Comparison of ENCODE assay signal across 9 cellular contexts in genomic region chr9:122370869-122371467, GRCh38. TPM values are rescaled to one million over a fixed set of nuclear protein-coding genes. Genes with fewer than 3 reads are reported as not detected.
DNase-seq lines count a peak whose midpoint lies in the region; ATAC-seq and TF ChIP-seq lines count a peak whose summit lies in the region.
"Had no signal": no experiment of that assay in that cellular context is flagged by ENCODE, and none has a peak within 500 bp of the region (broad histone marks: within the 10 kb centered on the region; RNA-seq: fewer than 3 reads in every experiment).

Gene PTGS1 (plus strand): TSS chr9:122371024. CDS start chr9:122371085, 61 bp downstream.

- H3K4me1 ChIP-seq in breast epithelium (peaks cover 6 to 12% of the 10 kb centered on the region in 2 donors), left lung (peaks cover 8 to 29% of the 10 kb centered on the region in 2 donors), thyroid gland (peaks cover 6 to 19% of the 10 kb centered on the region in 2 donors)

- H3K27me3 ChIP-seq in breast epithelium, result no peaks in the 10 kb centered on the region
- H3K27me3 ChIP-seq in left lung, result peaks cover 0 to 13% of the 10 kb centered on the region in 2 donors
- H3K27me3 ChIP-seq in thyroid gland, result no peaks in the 10 kb centered on the region

- 0 to 4% methylated on average over 18 to 21 of the region's 35 CpGs for WGBS in thyroid gland, 2 donors

- H3K9me3 ChIP-seq in breast epithelium (peaks cover 0 to 6% of the 10 kb centered on the region in 2 donors), left lung (no peaks in the 10 kb centered on the region), thyroid gland (no peaks in the 10 kb centered on the region)

- H3K27ac ChIP-seq in breast epithelium (no peak within 1 kb of the TSS), left lung (peak within 1 kb of the TSS in 1 of 2 donors; percentile 74), thyroid gland (no peak within 1 kb of the TSS)

- no peak for TF ChIP-seq CTCF in HFF-Myc (IDR thresholded peaks at IDR 0.05; ENCODE audit: low read depth, low read length, missing control alignments)
- TF ChIP-seq CTCF in breast epithelium (IDR thresholded peaks at IDR 0.05), result no peak
- no peak for TF ChIP-seq CTCF in left lung (IDR thresholded peaks at IDR 0.05)
- TF ChIP-seq CTCF in thyroid gland (IDR thresholded peaks at IDR 0.05), result no peak

- peak; percentile 25 for DNase-seq in NCI-H2227 (lab: John Stamatoyannopoulos, UW; ENCODE audit: unreplicated experiment)
- DNase-seq in NCI-H2227 treated with DMSO at 0.1 percent for 48 hours (lab: John Stamatoyannopoulos, UW), result no peak
- no peak for DNase-seq in HFF-Myc (ENCODE audit: extremely low read depth, low read depth)
- peak; percentile 65 for DNase-seq in NCI-H748 (lab: John Stamatoyannopoulos, UW; ENCODE audit: unreplicated experiment)
- DNase-seq in breast epithelium (ENCODE audit: low spot score in 2 of 2), result no peak
- DNase-seq in left lung, result peak; percentile 72 to 90
- peak; percentile 18 for DNase-seq in thyroid gland
- DNase-seq in cortex of kidney (lab: John Stamatoyannopoulos, UW), result no peak
- DNase-seq: DND-41 had no signal

- TF ChIP-seq POLR2A in breast epithelium (IDR thresholded peaks at IDR 0.05), result no peak
- no peak for TF ChIP-seq POLR2A in thyroid gland (IDR thresholded peaks at IDR 0.05)

- H3K36me3 ChIP-seq in breast epithelium (no peaks in the 10 kb centered on the region), left lung (no peaks in the 10 kb centered on the region), thyroid gland (no peaks in the 10 kb centered on the region)

- H3K4me3 ChIP-seq in HFF-Myc (replicated peaks; ENCODE audit: low read depth, low read length), result peak within 1 kb of the TSS; percentile 57
- peak within 1 kb of the TSS; percentile 38 to 66 (median 47) for H3K4me3 ChIP-seq in breast epithelium
- peak within 1 kb of the TSS; percentile 24 to 43 for H3K4me3 ChIP-seq in left lung
- peak within 1 kb of the TSS in 1 of 3 donors; percentile 20 for H3K4me3 ChIP-seq in thyroid gland (replicated peaks in 1 of 3)

- peak; percentile 89 for ATAC-seq in left lung

- intact Hi-C loops in breast epithelium (cut with DNase I; ENCODE audit: low total_unique reads), result no loop called here
- intact Hi-C loops in left lung (cut with DNase I), result loop anchor here in 1 of 2 donors (10.0 kb wide), 1 partner anchor 74 kb away; no protein-coding TSS in a partner anchor
- intact Hi-C loops in thyroid gland (cut with DNase I), result no loop called here

RNA-seq across cellular contexts. Expression of gene PTGS1, which starts in this region (rescaled TPM):
- total RNA-seq in breast epithelium, result 1 to 10 TPM; 2.6 to 8.0 (median 4.5) TPM
- total RNA-seq in left lung, result 10 to 100 TPM; 12.9 to 16.3 TPM
- total RNA-seq in thyroid gland, result 1 to 10 TPM; 2.3 to 4.0 (median 3.5) TPM

Comparison
In these comparisons a context has a peak if more than half of its experiments do, and no peak if none do; other contexts are left out.
1. DNase-seq: peak in NCI-H2227 (single experiment), NCI-H748 (single experiment), left lung (2 of 2) and thyroid gland (2 of 2); none in NCI-H2227 treated with DMSO at 0.1 percent for 48 hours (single experiment), HFF-Myc (single experiment), breast epithelium (0 of 2) and cortex of kidney (single experiment).